Comparison of ENCODE assay signal across 25 cellular contexts in the genomic region with DNA sequence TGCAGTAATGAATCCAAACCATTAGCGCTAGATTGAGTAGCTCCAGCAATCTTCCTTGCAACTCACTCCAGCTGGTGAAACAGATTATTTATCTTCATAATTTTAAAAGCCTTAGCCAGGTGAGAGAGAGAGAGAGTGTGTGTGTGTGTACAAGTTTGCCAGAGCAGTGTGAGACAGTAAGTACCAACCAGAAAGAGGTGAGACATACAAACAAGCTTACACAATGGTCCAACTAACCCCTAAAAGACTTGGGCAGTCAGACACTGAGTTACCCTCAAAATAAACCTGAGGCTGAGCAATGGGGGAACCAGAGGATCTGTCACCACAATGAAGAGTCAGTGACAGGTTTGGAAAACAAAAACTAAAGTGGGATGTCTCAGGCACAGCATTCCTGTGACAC. TPM values are rescaled to one million over a fixed set of nuclear protein-coding genes. Genes with fewer than 3 reads are reported as not detected.
DNase-seq lines count a peak whose midpoint lies in the region; ATAC-seq, FAIRE-seq and TF ChIP-seq lines count a peak whose summit lies in the region.
"Had no signal": no experiment of that assay in that cellular context is flagged by ENCODE, and none has a peak within 500 bp of the region (broad histone marks: within the 10 kb centered on the region; RNA-seq: fewer than 3 reads in every experiment).

No MANE protein-coding gene starts in this region.

- H3K27ac ChIP-seq in AG04450 (ENCODE audit: low read depth, low read length) (peak overlapping the region; percentile 80), RWPE1 (peak overlapping the region; percentile 99), endothelial cell of umbilical vein (ENCODE audit: insufficient read depth, low read depth, low read length) (peak overlapping the region; percentile 64), colonic mucosa (no peak overlapping the region)
- H3K27ac ChIP-seq: HL-60, SK-N-MC, tibial artery had no signal

- DNase-seq in AG04450 (ENCODE audit: low read depth, low spot score) (no peak), RWPE1 (ENCODE audit: low spot score) (no peak), endothelial cell of umbilical vein (ENCODE audit: low read depth, low spot score) (no peak), osteocyte (ENCODE audit: extremely low spot score, unreplicated experiment) (no peak), colonic mucosa (no peak), AML-193 (lab: John Stamatoyannopoulos, UW) (no peak)
- DNase-seq in activated CD8-positive, alpha-beta memory T cell treated with anti-CD3 and anti-CD28 coated beads, Interleukin-2, amount 50 U/mL, for 4 hours, result no peak
- DNase-seq: activated CD4-positive, alpha-beta T cell treated with anti-CD3 and anti-CD28 coated beads, Interleukin-2, amount 10 ng/mL, durations not matched to agents 24 days and 14 days; activated naive CD8-positive, alpha-beta T cell treated with anti-CD3 and anti-CD28 coated beads, Interleukin-2, amount 10 ng/mL, durations not matched to agents 7 days and 5 days; CD4-positive, alpha-beta memory T cell; effector memory CD8-positive, alpha-beta T cell; NCI-H1048; NCI-H1930; NCI-H526; stimulated activated CD4-positive, alpha-beta T cell treated with anti-CD3 and anti-CD28 coated beads, Interleukin-4, amount 100 ng/mL, for 24 hours; stimulated activated naive CD8-positive, alpha-beta T cell treated with anti-CD3 and anti-CD28 coated beads, Interleukin-15, Interleukin-2, amounts not matched to agents 100 U/mL and 50 U/mL, for 24 hours; T-helper 2 cell; tibial artery had no signal

- no peak for FAIRE-seq in endothelial cell of umbilical vein (lab: Jason Lieb, UNC)

- peaks cover 29% of the 10 kb centered on the region for H3K4me1 Mint-ChIP-seq in osteocyte (ENCODE audit: unreplicated experiment)

- H3K9me3 ChIP-seq in AG04450 (ENCODE audit: control insufficient read depth, insufficient read depth, low read length) (no peaks in the 10 kb centered on the region), endothelial cell of umbilical vein (replicated peaks; ENCODE audit: control insufficient read depth, insufficient read depth, low read length) (no peaks in the 10 kb centered on the region), colonic mucosa (no peaks in the 10 kb centered on the region)
- H3K9me3 ChIP-seq: HAP-1, tibial artery had no signal

- POLR2A ChIA-PET in AG04450 (lab: Yijun Ruan, JAX) (no interaction called here), RWPE1 (lab: Yijun Ruan, JAX; ENCODE audit: low non-redundant PET) (no interaction called here), endothelial cell of umbilical vein (lab: Charles Lee) (no interaction called here)

- ATAC-seq in GM19467 (IDR thresholded peaks at IDR 0.05; ENCODE audit: unreplicated experiment), result no peak
- ATAC-seq: activated T-helper 17 cell treated with anti-CD3 and anti-CD28 coated beads, Interleukin-2, amount 50 U/mL, for 72 hours; effector memory CD8-positive, alpha-beta T cell; stimulated activated naive CD8-positive, alpha-beta T cell treated with anti-CD3 and anti-CD28 coated beads, Interleukin-15, Interleukin-2, amounts not matched to agents 100 U/mL and 50 U/mL, for 24 hours had no signal

- peaks cover 37% of the 10 kb centered on the region for H3K36me3 Mint-ChIP-seq in osteocyte (ENCODE audit: unreplicated experiment)

- peaks cover 0 to 6% of the 10 kb centered on the region in 2 experiments for H3K36me3 ChIP-seq in endothelial cell of umbilical vein (ENCODE audit: control insufficient read depth in 2 of 2, extremely low read depth in 1 of 2, insufficient read depth in 2 of 2, low read length in 2 of 2)
- peaks cover 7% of the 10 kb centered on the region for H3K36me3 ChIP-seq in colonic mucosa

- no peaks in the 10 kb centered on the region for H4K20me1 ChIP-seq in endothelial cell of umbilical vein (replicated peaks; ENCODE audit: control insufficient read depth, extremely low read depth, insufficient read depth, low read length)

- no peak overlapping the region for H3K4me3 Mint-ChIP-seq in osteocyte (ENCODE audit: unreplicated experiment)
- H3K4me3 Mint-ChIP-seq: activated CD4-positive, alpha-beta T cell treated with anti-CD3 and anti-CD28 coated beads, Interleukin-2, amount 10 ng/mL, durations not matched to agents 24 days and 14 days; activated naive CD8-positive, alpha-beta T cell treated with anti-CD3 and anti-CD28 coated beads, Interleukin-2, amount 10 ng/mL, durations not matched to agents 7 days and 5 days; activated T-helper 17 cell treated with anti-CD3 and anti-CD28 coated beads, Interleukin-2, amount 50 U/mL, for 72 hours; CD4-positive, alpha-beta memory T cell; effector memory CD8-positive, alpha-beta T cell had no signal

- TF ChIP-seq CTCF in AG04450 (IDR thresholded peaks at IDR 0.05; ENCODE audit: low read depth, low read length) (no peak), RWPE1 (conservative IDR thresholded peaks at IDR 0.05; ENCODE audit: low read depth) (no peak), endothelial cell of umbilical vein (IDR thresholded peaks at IDR 0.05; ENCODE audit: extremely low read depth in 1 of 2, insufficient read depth in 1 of 2, low read depth in 1 of 2, low read length in 2 of 2) (no peak), osteocyte (IDR thresholded peaks at IDR 0.05) (no peak), colonic mucosa (IDR thresholded peaks at IDR 0.05) (no peak)

- H3K79me2 ChIP-seq in endothelial cell of umbilical vein (ENCODE audit: control insufficient read depth, insufficient read depth, low read length), result no peaks in the 10 kb centered on the region

- peaks cover 17% of the 10 kb centered on the region for H3K4me1 ChIP-seq in endothelial cell of umbilical vein (ENCODE audit: control insufficient read depth, extremely low read depth, insufficient read depth, low read length)
- no peaks in the 10 kb centered on the region for H3K4me1 ChIP-seq in colonic mucosa
- H3K4me1 ChIP-seq: HAP-1 had no signal

- H3K9ac ChIP-seq in endothelial cell of umbilical vein (replicated peaks; ENCODE audit: extremely low read depth, insufficient read depth, low read length) (no peak overlapping the region), colonic mucosa (ENCODE audit: low read depth in 2 of 2, low read length in 2 of 2) (no peak overlapping the region)

- H3K27me3 Mint-ChIP-seq in osteocyte (ENCODE audit: unreplicated experiment), result no peaks in the 10 kb centered on the region
- H3K27me3 Mint-ChIP-seq: activated CD4-positive, alpha-beta T cell treated with anti-CD3 and anti-CD28 coated beads, Interleukin-2, amount 10 ng/mL, durations not matched to agents 24 days and 14 days; activated naive CD8-positive, alpha-beta T cell treated with anti-CD3 and anti-CD28 coated beads, Interleukin-2, amount 10 ng/mL, durations not matched to agents 7 days and 5 days; activated T-helper 17 cell treated with anti-CD3 and anti-CD28 coated beads, Interleukin-2, amount 50 U/mL, for 72 hours; CD4-positive, alpha-beta memory T cell; effector memory CD8-positive, alpha-beta T cell had no signal

- H3K9me1 ChIP-seq in endothelial cell of umbilical vein (replicated peaks; ENCODE audit: control insufficient read depth, extremely low read depth, insufficient read depth, low read length), result no peaks in the 10 kb centered on the region

- H3K9me3 Mint-ChIP-seq in osteocyte (ENCODE audit: unreplicated experiment), result no peaks in the 10 kb centered on the region
- H3K9me3 Mint-ChIP-seq: activated CD4-positive, alpha-beta T cell treated with anti-CD3 and anti-CD28 coated beads, Interleukin-2, amount 10 ng/mL, durations not matched to agents 24 days and 14 days; activated naive CD8-positive, alpha-beta T cell treated with anti-CD3 and anti-CD28 coated beads, Interleukin-2, amount 10 ng/mL, durations not matched to agents 7 days and 5 days; activated T-helper 17 cell treated with anti-CD3 and anti-CD28 coated beads, Interleukin-2, amount 50 U/mL, for 72 hours; CD4-positive, alpha-beta memory T cell; effector memory CD8-positive, alpha-beta T cell had no signal

- BruUV-seq in endothelial cell of umbilical vein (replicated peaks; lab: Mats Ljungman, UMichigan), result no TSS peak

- CTCF ChIA-PET in AG04450 (lab: Charles Lee), result interaction anchor here (5.8 kb wide), 1 partner anchor 36 kb away, joined by 40 read pairs; the partner anchor contains the start of gene VPS36
- CTCF ChIA-PET in RWPE1 (lab: Yijun Ruan, JAX), result no interaction called here
- CTCF ChIA-PET in endothelial cell of umbilical vein (lab: Charles Lee), result interaction anchor here (1.2 to 11.9 kb wide), 2 partner anchors 14 to 35 kb away, joined by 4 to 142 read pairs; partner anchors contain the start of gene VPS36

- dilution Hi-C loops in endothelial cell of umbilical vein (cut with MboI; ENCODE audit: extremely low pct_ligation_motif_present, low sequenced_read_pairs), result no loop called here

- no peak overlapping the region for H3K4me2 ChIP-seq in endothelial cell of umbilical vein (ENCODE audit: insufficient read depth, low read length)

- intact Hi-C loops in endothelial cell of umbilical vein (cut with micrococcal nuclease), result loop anchor here (2.0 kb wide), 1 partner anchor 15 kb away; no protein-coding TSS in a partner anchor
- intact Hi-C loops in colonic mucosa (cut with DNase I), result no loop called here

- H3K27me3 ChIP-seq in AG04450 (ENCODE audit: control insufficient read depth, insufficient read depth, low read length) (no peaks in the 10 kb centered on the region), endothelial cell of umbilical vein (ENCODE audit: control insufficient read depth in 2 of 2, insufficient read depth in 2 of 2, low read length in 2 of 2) (no peaks in the 10 kb centered on the region), colonic mucosa (no peaks in the 10 kb centered on the region)
- H3K27me3 ChIP-seq: tibial artery had no signal

- H3K27ac Mint-ChIP-seq in osteocyte (ENCODE audit: unreplicated experiment), result peak overlapping the region; percentile 88
- H3K27ac Mint-ChIP-seq: activated CD4-positive, alpha-beta T cell treated with anti-CD3 and anti-CD28 coated beads, Interleukin-2, amount 10 ng/mL, durations not matched to agents 24 days and 14 days; activated naive CD8-positive, alpha-beta T cell treated with anti-CD3 and anti-CD28 coated beads, Interleukin-2, amount 10 ng/mL, durations not matched to agents 7 days and 5 days had no signal

- TF ChIP-seq POLR2A in endothelial cell of umbilical vein (IDR thresholded peaks at IDR 0.05; ENCODE audit: low read depth, low read length), result no peak

- no peak overlapping the region for H3K4me3 ChIP-seq in AG04450 (ENCODE audit: low read depth, low read length)
- no peak overlapping the region for H3K4me3 ChIP-seq in endothelial cell of umbilical vein (replicated peaks in 1 of 3; ENCODE audit: insufficient read depth in 1 of 3, low read depth in 1 of 3, low read length in 3 of 3)
- H3K4me3 ChIP-seq in colonic mucosa, result no peak overlapping the region
- H3K4me3 ChIP-seq: coronary artery, HAP-1, lung, SK-N-MC, tibial artery had no signal

- no peak overlapping the region for H2AFZ ChIP-seq in endothelial cell of umbilical vein (ENCODE audit: low read depth, low read length)

RNA-seq across cellular contexts. Expression of gene THSD1, which starts 8.1 kb away (rescaled TPM):
- polyA plus RNA-seq in AG04450 (2011; rRNA removed) (7.9 and 8.3 TPM in 2 replicates), endothelial cell of umbilical vein (23.9 and 27.6 TPM in 2 replicates)
- 17.9 and 19.3 TPM in 2 replicates for polyA minus RNA-seq in AG04450 (2011; rRNA and poly(A)+ RNA removed)
- total RNA-seq in endothelial cell of umbilical vein (25.2 and 25.4 TPM in 2 replicates), osteocyte (3.1 and 3.7 TPM in 2 replicates), colonic mucosa (1 to 10 TPM in 1 of 2 donors, under 1 TPM in 1; 0.79 to 1.8 TPM)
- 27.3 and 27.8 TPM in 2 replicates for polyA plus RNA-seq in endothelial cell of umbilical vein (2011; cell fraction: cytosol; rRNA removed)
- 34.2 and 36.1 TPM in 2 replicates for polyA plus RNA-seq in endothelial cell of umbilical vein (2011; cell fraction: nucleus; rRNA removed)
- polyA plus RNA-seq in endothelial cell of umbilical vein (2012), result 18.3 and 23.2 TPM in 2 replicates
- 52.2 and 52.9 TPM in 2 replicates for polyA minus RNA-seq in endothelial cell of umbilical vein
- polyA minus RNA-seq in endothelial cell of umbilical vein (2011; cell fraction: cytosol; rRNA and poly(A)+ RNA removed), result 1.4 TPM
- polyA minus RNA-seq in endothelial cell of umbilical vein (2011; cell fraction: nucleus; rRNA and poly(A)+ RNA removed), result 26.7 and 27.0 TPM in 2 replicates
- polyA plus RNA-seq: CD4-positive, alpha-beta memory T cell had no signal

RNA-seq across cellular contexts. Expression of gene VPS36, which starts 36.4 kb away (rescaled TPM):
- polyA plus RNA-seq in AG04450 (2011; rRNA removed) (20.5 and 24.2 TPM in 2 replicates), endothelial cell of umbilical vein (13.0 and 14.3 TPM in 2 replicates)
- polyA minus RNA-seq in AG04450 (2011; rRNA and poly(A)+ RNA removed), result 10.1 and 13.8 TPM in 2 replicates
- total RNA-seq in endothelial cell of umbilical vein (30.4 and 32.3 TPM in 2 replicates), osteocyte (43.6 and 44.3 TPM in 2 replicates), colonic mucosa (10 to 100 TPM; 35.2 to 50.7 TPM)
- 8.3 and 8.5 TPM in 2 replicates for polyA plus RNA-seq in endothelial cell of umbilical vein (2011; cell fraction: cytosol; rRNA removed)
- 39.2 and 59.9 TPM in 2 replicates for polyA plus RNA-seq in endothelial cell of umbilical vein (2011; cell fraction: nucleus; rRNA removed)
- polyA plus RNA-seq in endothelial cell of umbilical vein (2012), result 20.9 and 22.8 TPM in 2 replicates
- polyA minus RNA-seq in endothelial cell of umbilical vein, result 17.7 and 18.5 TPM in 2 replicates
- polyA minus RNA-seq in endothelial cell of umbilical vein (2011; cell fraction: cytosol; rRNA and poly(A)+ RNA removed), result 8.0 TPM
- polyA minus RNA-seq in endothelial cell of umbilical vein (2011; cell fraction: nucleus; rRNA and poly(A)+ RNA removed), result 31.7 and 37.1 TPM in 2 replicates

RNA-seq across cellular contexts. Expression of gene CKAP2, which starts 41.2 kb away (rescaled TPM):
- polyA plus RNA-seq in AG04450 (2011; rRNA removed) (14.3 and 18.2 TPM in 2 replicates), endothelial cell of umbilical vein (6.1 and 9.2 TPM in 2 replicates)
- 7.0 and 13.3 TPM in 2 replicates for polyA minus RNA-seq in AG04450 (2011; rRNA and poly(A)+ RNA removed)
- total RNA-seq in endothelial cell of umbilical vein (62.3 and 72.1 TPM in 2 replicates), osteocyte (24.5 and 25.8 TPM in 2 replicates), colonic mucosa (10 to 100 TPM; 16.9 to 39.1 TPM)
- polyA plus RNA-seq in endothelial cell of umbilical vein (2011; cell fraction: cytosol; rRNA removed), result 17.0 and 18.0 TPM in 2 replicates
- 17.3 and 19.4 TPM in 2 replicates for polyA plus RNA-seq in endothelial cell of umbilical vein (2011; cell fraction: nucleus; rRNA removed)
- 32.8 and 60.0 TPM in 2 replicates for polyA plus RNA-seq in endothelial cell of umbilical vein (2012)
- 12.5 TPM in 2 replicates for polyA minus RNA-seq in endothelial cell of umbilical vein
- 24.0 TPM for polyA minus RNA-seq in endothelial cell of umbilical vein (2011; cell fraction: cytosol; rRNA and poly(A)+ RNA removed)
- 13.6 and 21.0 TPM in 2 replicates for polyA minus RNA-seq in endothelial cell of umbilical vein (2011; cell fraction: nucleus; rRNA and poly(A)+ RNA removed)
